In the genomic region with DNA sequence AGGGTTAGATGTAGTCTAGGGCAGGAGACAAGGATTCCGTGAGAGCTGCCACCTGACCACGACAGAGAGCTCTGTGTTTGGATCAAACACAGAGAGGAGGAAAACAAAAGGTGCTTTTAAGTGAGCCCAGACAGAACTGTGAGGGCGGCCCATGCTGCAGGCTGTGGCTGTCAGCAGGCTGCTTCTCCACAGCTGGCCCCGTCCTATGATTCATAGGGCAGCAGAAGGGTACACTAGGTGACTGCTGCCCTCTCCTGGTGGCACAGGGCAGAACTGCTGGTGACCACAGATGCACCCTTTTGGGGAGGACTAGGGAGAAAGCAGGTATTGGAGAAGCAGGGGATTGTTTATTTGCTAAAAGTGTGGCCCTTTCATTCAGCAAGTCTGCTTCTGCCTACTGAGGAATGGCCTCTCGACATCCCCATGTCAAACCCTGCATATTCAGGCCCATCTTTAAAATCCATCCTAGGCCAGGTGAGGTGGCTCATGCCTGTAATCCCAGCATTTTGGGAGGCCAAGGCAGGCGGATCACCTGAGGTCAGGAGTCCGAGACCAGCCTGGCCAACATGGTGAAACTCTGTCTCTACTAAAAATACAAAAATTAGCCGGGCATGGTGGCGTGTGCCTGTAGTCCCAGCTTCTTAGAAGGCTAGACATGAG, we compare ENCODE assay signal across 8 cellular contexts.
DNase-seq lines count a peak whose midpoint lies in the region; ATAC-seq, FAIRE-seq and TF ChIP-seq lines count a peak whose summit lies in the region.
"Not testable (repeated sequence)": the region's sequence is repeated elsewhere in the genome, so short reads cannot be mapped to it uniquely, and the experiment has no call there.

No MANE protein-coding gene starts in this region.

- H4K20me1 ChIP-seq in endothelial cell of umbilical vein (replicated peaks; ENCODE audit: control insufficient read depth, extremely low read depth, insufficient read depth, low read length), result not testable (repeated sequence)

- not testable (repeated sequence) for BruUV-seq in endothelial cell of umbilical vein (replicated peaks; lab: Mats Ljungman, UMichigan)

- not testable (repeated sequence) for H3K27me3 Mint-ChIP-seq in T-cell

- not testable (repeated sequence) for H3K27ac ChIP-seq in endothelial cell of umbilical vein (ENCODE audit: insufficient read depth, low read depth, low read length); upper lobe of left lung

- not testable (repeated sequence) for H3K4me2 ChIP-seq in endothelial cell of umbilical vein (ENCODE audit: insufficient read depth, low read length)

- not testable (repeated sequence) for H3K79me2 ChIP-seq in endothelial cell of umbilical vein (ENCODE audit: control insufficient read depth, insufficient read depth, low read length)

- not testable (repeated sequence) for H3K9me1 ChIP-seq in endothelial cell of umbilical vein (replicated peaks; ENCODE audit: control insufficient read depth, extremely low read depth, insufficient read depth, low read length)

- FAIRE-seq in endothelial cell of umbilical vein (lab: Jason Lieb, UNC), result peak; percentile 8

- H3K4me1 ChIP-seq in endothelial cell of umbilical vein (ENCODE audit: control insufficient read depth, extremely low read depth, insufficient read depth, low read length) (peaks cover 12% of the 10 kb centered on the region), upper lobe of left lung (peaks cover 6 to 20% (median 9%) of the 10 kb centered on the region in 4 donors)

- WGBS in upper lobe of left lung, 2 donors, result 72 to 74% methylated on average over 8 to 9 of the region's 9 CpGs

- TF ChIP-seq POLR2A in endothelial cell of umbilical vein (IDR thresholded peaks at IDR 0.05; ENCODE audit: low read depth, low read length); upper lobe of left lung (IDR thresholded peaks at IDR 0.05): not testable (repeated sequence)

- POLR2A ChIA-PET in T-cell (lab: Charles Lee); endothelial cell of umbilical vein (lab: Charles Lee): not testable (repeated sequence)

- not testable (repeated sequence) for H3K9ac ChIP-seq in endothelial cell of umbilical vein (replicated peaks; ENCODE audit: extremely low read depth, insufficient read depth, low read length)

- not testable (repeated sequence) for TF ChIP-seq EP300 in upper lobe of left lung (IDR thresholded peaks at IDR 0.05)

- H2AFZ ChIP-seq in endothelial cell of umbilical vein (ENCODE audit: low read depth, low read length), result not testable (repeated sequence)

- not testable (repeated sequence) for H3K4me3 ChIP-seq in GM12865 (ENCODE audit: low read depth, low read length); endothelial cell of umbilical vein (replicated peaks in 1 of 3; ENCODE audit: insufficient read depth in 1 of 3, low read depth in 1 of 3, low read length in 3 of 3); upper lobe of left lung

- CTCF ChIA-PET in T-cell (lab: Charles Lee) (interaction anchor here in 1 of 2 donors (0.6 to 1.5 kb wide), 2 partner anchors 237 to 383 kb away, joined by 4 read pairs; no protein-coding TSS in a partner anchor), endothelial cell of umbilical vein (lab: Charles Lee) (interaction anchor here (1.0 to 2.8 kb wide), 7 partner anchors 11 to 1922 kb away, joined by 3 to 18 read pairs (median 6); no protein-coding TSS in a partner anchor)

- not testable (repeated sequence) for ATAC-seq in T-cell (replicated peaks in 1 of 4); upper lobe of left lung (ENCODE audit: low FRiP score in 2 of 2)
- peak; percentile 53 for ATAC-seq in left lobe of liver

- DNase-seq in GM12865 (ENCODE audit: low read depth) (peak; percentile 72), NCI-H146 (lab: John Stamatoyannopoulos, UW) (peak; percentile 36), T-cell (peak in 33 of 34 experiments; percentile 14 to 68 (median 41)), endothelial cell of umbilical vein (ENCODE audit: low read depth, low spot score) (peak; percentile 44), left lobe of liver (ENCODE audit: low spot score) (peak; percentile 67), smooth muscle cell of the brain vasculature (ENCODE audit: low read depth, low spot score) (peak; percentile 32), upper lobe of left lung (peak in 1 of 2 donors; percentile 79)
- DNase-seq in activated T-helper 9 cell treated with anti-CD3 and anti-CD28 coated beads, Interleukin-2, amount 50 U/mL, for 16 hours (ENCODE audit: low read depth), result peak; percentile 57

- H3K9me3 ChIP-seq in endothelial cell of umbilical vein (replicated peaks; ENCODE audit: control insufficient read depth, insufficient read depth, low read length); upper lobe of left lung: not testable (repeated sequence)

- intact Hi-C loops in endothelial cell of umbilical vein (cut with micrococcal nuclease), result loop anchor here (1.0 kb wide), 1 partner anchor 170 kb away; no protein-coding TSS in a partner anchor

- H3K4me3 Mint-ChIP-seq in T-cell, result not testable (repeated sequence)

- TF ChIP-seq CTCF in GM12865 (IDR thresholded peaks at IDR 0.05; ENCODE audit: insufficient read depth, low read depth, low read length, missing control alignments) (peak; percentile 65), endothelial cell of umbilical vein (IDR thresholded peaks at IDR 0.05; ENCODE audit: extremely low read depth in 1 of 2, insufficient read depth in 1 of 2, low read depth in 1 of 2, low read length in 2 of 2) (peak; percentile 42 to 56), upper lobe of left lung (IDR thresholded peaks at IDR 0.05) (peak; percentile 75 to 88 (median 84))

- H3K36me3 ChIP-seq in endothelial cell of umbilical vein (ENCODE audit: control insufficient read depth in 2 of 2, extremely low read depth in 1 of 2, insufficient read depth in 2 of 2, low read length in 2 of 2), result not testable (repeated sequence)
- H3K36me3 ChIP-seq in upper lobe of left lung, result peaks cover 0 to 64% (median 31%) of the 10 kb centered on the region in 4 donors

- H3K27ac Mint-ChIP-seq in T-cell, result not testable (repeated sequence)

- dilution Hi-C loops in endothelial cell of umbilical vein (cut with MboI; ENCODE audit: extremely low pct_ligation_motif_present, low sequenced_read_pairs), result not testable (repeated sequence)

- peaks cover 10% of the 10 kb centered on the region for H3K36me3 Mint-ChIP-seq in T-cell

- not testable (repeated sequence) for H3K9me3 Mint-ChIP-seq in T-cell

- not testable (repeated sequence) for H3K27me3 ChIP-seq in endothelial cell of umbilical vein (ENCODE audit: control insufficient read depth in 2 of 2, insufficient read depth in 2 of 2, low read length in 2 of 2); upper lobe of left lung

- H3K4me1 Mint-ChIP-seq in T-cell, result peaks cover 4 to 17% (median 16%) of the 10 kb centered on the region in 3 donors

TF ChIP-seq in endothelial cell of umbilical vein, 7 proteins besides CTCF, POLR2A, EP300 and RAD21:
- peak; percentile 11 for TF ChIP-seq FOS (IDR thresholded peaks at IDR 0.05; ENCODE audit: borderline replicate concordance, insufficient read depth, low read length)
